16 cellular contexts compared by ENCODE assay signal in genomic region chr4:80249144-80249543, GRCh38. TPM values are rescaled to one million over a fixed set of nuclear protein-coding genes. Genes with fewer than 3 reads are reported as not detected.
A peak's percentile ranks its signal among the peaks of the same experiment; 100 is the strongest.
DNase-seq lines count a peak whose midpoint lies in the region; ATAC-seq, FAIRE-seq and TF ChIP-seq lines count a peak whose summit lies in the region.
"Had no signal": no experiment of that assay in that cellular context is flagged by ENCODE, and none has a peak within 500 bp of the region (broad histone marks: within the 10 kb centered on the region; RNA-seq: fewer than 3 reads in every experiment).

No MANE protein-coding gene starts in this region.

- no peak for TF ChIP-seq CTCF in osteoblast (IDR thresholded peaks at IDR 0.05; ENCODE audit: extremely low read depth, low read depth, low read length)

- H3K79me2 ChIP-seq in osteoblast (ENCODE audit: insufficient read depth, low read length): no peaks in the 10 kb centered on the region

- peak overlapping the region; percentile 50 for H3K4me2 ChIP-seq in osteoblast (ENCODE audit: insufficient read depth, low read length)

- no peak for DNase-seq in GM12891 (ENCODE audit: insufficient read length, low spot score)
- no peak for DNase-seq in osteoblast (ENCODE audit: insufficient read length, low spot score, missing footprints)
- no peak for DNase-seq in kidney tubule cell (ENCODE audit: low spot score)
- no peak for DNase-seq in DMS 273 (lab: John Stamatoyannopoulos, UW; ENCODE audit: unreplicated experiment)
- DNase-seq in amniotic stem cell (lab: John Stamatoyannopoulos, UW): no peak
- DNase-seq: ACHN; BE2C; CD4-positive, CD25-positive, alpha-beta regulatory T cell; CD8-positive, alpha-beta memory T cell; COR-L47; GF-D8; GOT3; H7 had no signal

- H3K9me3 ChIP-seq in osteoblast (ENCODE audit: low read depth, low read length): no peaks in the 10 kb centered on the region
- H3K9me3 ChIP-seq: BE2C had no signal

- TF ChIP-seq POLR2A in GM12891 (IDR thresholded peaks at IDR 0.05; ENCODE audit: low read depth, low read length): no peak

- peak overlapping the region; percentile 9 for H3K27ac ChIP-seq in osteoblast (ENCODE audit: low read depth, low read length)

- no peaks in the 10 kb centered on the region for H3K36me3 ChIP-seq in osteoblast (ENCODE audit: insufficient read depth, low read length)
- H3K36me3 ChIP-seq: BE2C had no signal

- no peak for FAIRE-seq in GM12891 (lab: Jason Lieb, UNC)

- H4K20me1 ChIP-seq in osteoblast (ENCODE audit: insufficient read depth, low read length): no peaks in the 10 kb centered on the region

- no peak overlapping the region for H2AFZ ChIP-seq in osteoblast (ENCODE audit: low read length)

- H3K27me3 ChIP-seq in osteoblast (ENCODE audit: insufficient read depth, low read length): no peaks in the 10 kb centered on the region
- H3K27me3 ChIP-seq: BE2C had no signal

- peaks cover 28% of the 10 kb centered on the region for H3K4me1 ChIP-seq in osteoblast (ENCODE audit: insufficient read depth, low read length)
- H3K4me1 ChIP-seq: BE2C had no signal

- no peak overlapping the region for H3K4me3 ChIP-seq in osteoblast (ENCODE audit: insufficient read depth, low read length)

- peak; percentile 72 for ATAC-seq in SK-N-SH treated with all-trans-retinoic acid at 6 μM for 48 hours
- ATAC-seq: HCT116 had no signal

TF ChIP-seq in GM12891, 5 proteins besides CTCF, POLR2A, EP300 and RAD21:
- TF ChIP-seq TAF1 (IDR thresholded peaks at IDR 0.05; ENCODE audit: low read depth, low read length) (no peak), PAX5 (IDR thresholded peaks at IDR 0.05; ENCODE audit: insufficient read depth, low read length, severe bottlenecking) (no peak), SPI1 (IDR thresholded peaks at IDR 0.05; ENCODE audit: low read depth, low read length) (0 out of 2 replicates have a peak, but pooled peaks have one; percentile 1), POU2F2 (IDR thresholded peaks at IDR 0.05; ENCODE audit: low read depth, low read length) (no peak), POLR2AphosphoS5 (IDR thresholded peaks at IDR 0.05; ENCODE audit: low read depth, low read length) (no peak)

TF ChIP-seq in SK-N-SH treated with all-trans-retinoic acid at 6 μM for 48 hours, 23 proteins besides CTCF, POLR2A, EP300 and RAD21:
- no peak for TF ChIP-seq BACH2 (CRISPR knock-in tag; IDR thresholded peaks at IDR 0.05; ENCODE audit: borderline replicate concordance)
- no peak for TF ChIP-seq ZFP3 (CRISPR knock-in tag; IDR thresholded peaks at IDR 0.05)
- TF ChIP-seq ESRRG (CRISPR knock-in tag; IDR thresholded peaks at IDR 0.05): no peak
- TF ChIP-seq CSRNP3 (CRISPR knock-in tag; IDR thresholded peaks at IDR 0.05): no peak
- TF ChIP-seq OSR1 (CRISPR knock-in tag; IDR thresholded peaks at IDR 0.05): no peak
- no peak for TF ChIP-seq ZFP30 (CRISPR knock-in tag; IDR thresholded peaks at IDR 0.05)
- TF ChIP-seq CSDC2 (CRISPR knock-in tag; IDR thresholded peaks at IDR 0.05): no peak
- TF ChIP-seq TOX (CRISPR knock-in tag; IDR thresholded peaks at IDR 0.05; ENCODE audit: borderline replicate concordance): no peak; the same call in 1 of the 2 replicates
- TF ChIP-seq ISL1 (CRISPR knock-in tag; IDR thresholded peaks at IDR 0.05): peak; percentile 79; the same call in 1 of the 2 replicates
- 0 out of 2 replicates have a peak, but pooled peaks have one; percentile 9 for TF ChIP-seq RARB (CRISPR knock-in tag; IDR thresholded peaks at IDR 0.05)
- TF ChIP-seq SNAI2 (CRISPR knock-in tag; IDR thresholded peaks at IDR 0.05): no peak

RNA-seq across cellular contexts. Expression of gene FGF5, which starts 17.3 kb away (rescaled TPM):
- not detected for polyA plus RNA-seq in GM12891 (2012; ENCODE audit: low read depth, missing spikeins)
- total RNA-seq in osteoblast: 7.7 and 10.5 TPM in 2 replicates
- total RNA-seq: CD4-positive, CD25-positive, alpha-beta regulatory T cell; CD8-positive, alpha-beta memory T cell; H7; HT-29 had no signal
- polyA plus RNA-seq: CD4-positive, CD25-positive, alpha-beta regulatory T cell; CD8-positive, alpha-beta memory T cell had no signal

RNA-seq across cellular contexts. Expression of gene PRDM8, which starts 51.8 kb away (rescaled TPM):
- 0.73 TPM for polyA plus RNA-seq in GM12891 (2012; ENCODE audit: low read depth, missing spikeins)
- 3.6 and 5.0 TPM in 2 replicates for total RNA-seq in osteoblast
